ENCODE assay signal across 35 cellular contexts in the genomic region with DNA sequence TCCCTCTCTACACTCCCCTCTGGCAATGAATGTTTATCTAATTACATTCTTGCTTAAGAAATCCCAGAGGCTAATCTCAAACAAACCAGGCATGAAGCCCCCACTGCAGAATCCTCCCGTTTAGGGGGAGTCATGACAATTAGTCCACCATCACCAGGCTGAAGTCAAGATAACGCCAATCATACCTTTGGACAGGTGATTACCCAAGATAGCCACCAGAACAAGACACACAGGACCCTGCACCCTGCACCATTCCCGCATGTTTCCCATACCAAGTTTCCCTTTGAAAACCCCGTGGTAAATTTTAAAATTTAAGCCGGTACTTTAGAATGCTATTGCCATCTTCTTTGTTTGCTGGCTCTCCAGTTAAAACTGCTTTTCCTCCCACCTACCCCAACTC.
"Had no signal": no experiment of that assay in that cellular context is flagged by ENCODE, and none has a peak within 500 bp of the region (broad histone marks: within the 10 kb centered on the region; RNA-seq: fewer than 3 reads in every experiment).

No MANE protein-coding gene starts in this region.

- H3K9me3 Mint-ChIP-seq: activated B cell treated with CpG ODN at 0.5 μM for 24 hours; activated CD4-positive, alpha-beta memory T cell treated with anti-CD3 and anti-CD28 coated beads for 36 hours; activated CD8-positive, alpha-beta T cell treated with anti-CD3 and anti-CD28 coated beads for 36 hours; activated naive CD4-positive, alpha-beta T cell treated with anti-CD3 and anti-CD28 coated beads for 36 hours; activated naive CD8-positive, alpha-beta T cell treated with anti-CD3 and anti-CD28 coated beads for 36 hours; activated T-cell treated with anti-CD3 and anti-CD28 coated beads, Interleukin-2, amount 50 U/mL, for 4 hours; activated T-cell treated with anti-CD3 and anti-CD28 coated beads, Interleukin-2, amount 50 U/mL, for 72 hours; activated T-helper 17 cell treated with anti-CD3 and anti-CD28 coated beads, Interleukin-2, amount 50 U/mL, for 72 hours; T-helper 2 cell treated with Interferon-gamma antibody and Interleukin-4, amounts not matched to agents 5 μg/mL and 100 μg/mL, for 36 hours had no signal

- DNase-seq: activated B cell treated with CpG ODN at 0.5 μM for 24 hours; activated CD4-positive, alpha-beta memory T cell treated with anti-CD3 and anti-CD28 coated beads for 36 hours; activated CD4-positive, alpha-beta T cell treated with anti-CD3 and anti-CD28 coated beads for 4 hours; activated CD4-positive, alpha-beta T cell treated with anti-CD3 and anti-CD28 coated beads, Interleukin-2, amount 10 ng/mL, durations not matched to agents 24 days and 14 days; activated CD4-positive, alpha-beta T cell treated with anti-CD3 and anti-CD28 coated beads, Interleukin-2, amount 50 U/mL, for 1 hour; activated CD4-positive, alpha-beta T cell treated with anti-CD3 and anti-CD28 coated beads, Interleukin-2, amount 50 U/mL, for 4 hours; activated CD4-positive, CD25-positive, alpha-beta regulatory T cell treated with anti-CD3 and anti-CD28 coated beads, Interleukin-2, amount 50 U/mL, for 72 hours; activated CD8-positive, alpha-beta memory T cell treated with anti-CD3 and anti-CD28 coated beads, Interleukin-2, amount 50 U/mL, for 4 hours; activated CD8-positive, alpha-beta T cell treated with anti-CD3 and anti-CD28 coated beads for 36 hours; activated effector memory CD4-positive, alpha-beta T cell treated with anti-CD3 and anti-CD28 coated beads, Interleukin-2, amount 50 U/mL, for 16 hours; activated gamma-delta T cell treated with Interleukin-2 at 50 U/mL for 16 hours; activated naive CD4-positive, alpha-beta T cell; activated naive CD4-positive, alpha-beta T cell treated with anti-CD3 and anti-CD28 coated beads for 36 hours; activated naive CD4-positive, alpha-beta T cell treated with anti-CD3 and anti-CD28 coated beads, Interleukin-2, amount 50 U/mL, for 16 hours; activated naive CD8-positive, alpha-beta T cell treated with anti-CD3 and anti-CD28 coated beads for 36 hours; activated T-cell treated with anti-CD3 and anti-CD28 coated beads for 4 hours; activated T-cell treated with anti-CD3 and anti-CD28 coated beads, Interleukin-2, amount 50 U/mL, for 1 hour; activated T-cell treated with anti-CD3 and anti-CD28 coated beads, Interleukin-2, amount 50 U/mL, for 4 hours; activated T-cell treated with anti-CD3 and anti-CD28 coated beads, Interleukin-2, amount 50 U/mL, for 72 hours; adrenal gland; amniotic stem cell; aorta; body of pancreas; brain microvascular endothelial cell; central memory CD4-positive, alpha-beta T cell; T-helper 1 cell; T-helper 2 cell; T-helper 9 cell had no signal

- H3K4me3 Mint-ChIP-seq: activated B cell treated with CpG ODN at 0.5 μM for 24 hours; activated CD4-positive, alpha-beta memory T cell treated with anti-CD3 and anti-CD28 coated beads for 36 hours; activated CD4-positive, alpha-beta T cell treated with anti-CD3 and anti-CD28 coated beads, Interleukin-2, amount 10 ng/mL, durations not matched to agents 24 days and 14 days; activated CD8-positive, alpha-beta T cell treated with anti-CD3 and anti-CD28 coated beads for 36 hours; activated naive CD4-positive, alpha-beta T cell treated with anti-CD3 and anti-CD28 coated beads for 36 hours; activated naive CD8-positive, alpha-beta T cell treated with anti-CD3 and anti-CD28 coated beads for 36 hours; activated T-cell treated with anti-CD3 and anti-CD28 coated beads, Interleukin-2, amount 50 U/mL, for 4 hours; activated T-cell treated with anti-CD3 and anti-CD28 coated beads, Interleukin-2, amount 50 U/mL, for 72 hours; activated T-helper 1 cell treated with anti-CD3 and anti-CD28 coated beads, Interleukin-12 subunit alpha, Interleukin-12 subunit beta, Interleukin-2, Interleukin-4 antibody, amounts not matched to agents 30 ng/mL and 10 ng/mL and 1 ng/mL, durations not matched to agents 14 hours and 24 hours and 36 hours; activated T-helper 17 cell treated with anti-CD3 and anti-CD28 coated beads, Interleukin-2, amount 50 U/mL, for 72 hours; T-helper 1 cell treated with Interleukin-12 subunit alpha and Interleukin-12 subunit beta and Interleukin-4 antibody, amounts not matched to agents 30 μg/mL and 1 μg/mL, for 36 hours; T-helper 2 cell treated with Interferon-gamma antibody and Interleukin-4, amounts not matched to agents 5 μg/mL and 100 μg/mL, for 36 hours had no signal

- H3K36me3 ChIP-seq: adrenal gland, breast epithelium had no signal

- H3K9me3 ChIP-seq: adrenal gland, body of pancreas, breast epithelium had no signal

- H3K4me3 ChIP-seq: adrenal gland, body of pancreas, breast epithelium had no signal

- H3K27me3 ChIP-seq: adrenal gland, brain microvascular endothelial cell, breast epithelium had no signal

- H3K27ac Mint-ChIP-seq: activated B cell treated with CpG ODN at 0.5 μM for 24 hours; activated CD4-positive, alpha-beta memory T cell treated with anti-CD3 and anti-CD28 coated beads for 36 hours; activated CD4-positive, alpha-beta T cell treated with anti-CD3 and anti-CD28 coated beads, Interleukin-2, amount 10 ng/mL, durations not matched to agents 24 days and 14 days; activated CD8-positive, alpha-beta T cell treated with anti-CD3 and anti-CD28 coated beads for 36 hours; activated naive CD4-positive, alpha-beta T cell treated with anti-CD3 and anti-CD28 coated beads for 36 hours; activated naive CD8-positive, alpha-beta T cell treated with anti-CD3 and anti-CD28 coated beads for 36 hours; activated T-cell treated with anti-CD3 and anti-CD28 coated beads, Interleukin-2, amount 50 U/mL, for 72 hours; activated T-helper 1 cell treated with anti-CD3 and anti-CD28 coated beads, Interleukin-12 subunit alpha, Interleukin-12 subunit beta, Interleukin-2, Interleukin-4 antibody, amounts not matched to agents 30 ng/mL and 10 ng/mL and 1 ng/mL, durations not matched to agents 14 hours and 24 hours and 36 hours; activated T-helper 17 cell treated with anti-CD3 and anti-CD28 coated beads, Interleukin-2, amount 50 U/mL, for 72 hours; T-helper 1 cell treated with Interleukin-12 subunit alpha and Interleukin-12 subunit beta and Interleukin-4 antibody, amounts not matched to agents 30 μg/mL and 1 μg/mL, for 36 hours; T-helper 2 cell treated with Interferon-gamma antibody and Interleukin-4, amounts not matched to agents 5 μg/mL and 100 μg/mL, for 36 hours had no signal

- H3K4me1 ChIP-seq: adrenal gland, body of pancreas, breast epithelium had no signal

- H3K27ac ChIP-seq: adrenal gland, body of pancreas, brain microvascular endothelial cell, breast epithelium, VCaP had no signal

- ATAC-seq: activated CD8-positive, alpha-beta T cell treated with anti-CD3 and anti-CD28 coated beads for 36 hours; activated naive CD4-positive, alpha-beta T cell treated with anti-CD3 and anti-CD28 coated beads, Interleukin-2, amount 50 U/mL, for 72 hours; activated T-cell treated with anti-CD3 and anti-CD28 coated beads, Interleukin-2, amount 50 U/mL, for 4 hours; activated T-cell treated with anti-CD3 and anti-CD28 coated beads, Interleukin-2, amount 50 U/mL, for 72 hours; activated T-helper 17 cell treated with anti-CD3 and anti-CD28 coated beads, Interleukin-2, amount 50 U/mL, for 72 hours; body of pancreas had no signal

- H3K4me1 Mint-ChIP-seq: activated B cell treated with CpG ODN at 0.5 μM for 24 hours had no signal

- H3K36me3 Mint-ChIP-seq: activated CD4-positive, alpha-beta memory T cell treated with anti-CD3 and anti-CD28 coated beads for 36 hours; activated naive CD4-positive, alpha-beta T cell treated with anti-CD3 and anti-CD28 coated beads, Interleukin-2, amount 50 U/mL, for 72 hours; activated naive CD8-positive, alpha-beta T cell treated with anti-CD3 and anti-CD28 coated beads for 36 hours had no signal
